9 cellular contexts compared by ENCODE assay signal in genomic region chr2:209423562-209424541, GRCh38. TPM values are rescaled to one million over a fixed set of nuclear protein-coding genes. Genes with fewer than 3 reads are reported as not detected.
A peak's percentile ranks its signal among the peaks of the same experiment; 100 is the strongest.
DNase-seq lines count a peak whose midpoint lies in the region; ATAC-seq lines count a peak whose summit lies in the region.
"Had no signal": no experiment of that assay in that cellular context is flagged by ENCODE, and none has a peak within 500 bp of the region (broad histone marks: within the 10 kb centered on the region; RNA-seq: fewer than 3 reads in every experiment).

A gene with protein sequence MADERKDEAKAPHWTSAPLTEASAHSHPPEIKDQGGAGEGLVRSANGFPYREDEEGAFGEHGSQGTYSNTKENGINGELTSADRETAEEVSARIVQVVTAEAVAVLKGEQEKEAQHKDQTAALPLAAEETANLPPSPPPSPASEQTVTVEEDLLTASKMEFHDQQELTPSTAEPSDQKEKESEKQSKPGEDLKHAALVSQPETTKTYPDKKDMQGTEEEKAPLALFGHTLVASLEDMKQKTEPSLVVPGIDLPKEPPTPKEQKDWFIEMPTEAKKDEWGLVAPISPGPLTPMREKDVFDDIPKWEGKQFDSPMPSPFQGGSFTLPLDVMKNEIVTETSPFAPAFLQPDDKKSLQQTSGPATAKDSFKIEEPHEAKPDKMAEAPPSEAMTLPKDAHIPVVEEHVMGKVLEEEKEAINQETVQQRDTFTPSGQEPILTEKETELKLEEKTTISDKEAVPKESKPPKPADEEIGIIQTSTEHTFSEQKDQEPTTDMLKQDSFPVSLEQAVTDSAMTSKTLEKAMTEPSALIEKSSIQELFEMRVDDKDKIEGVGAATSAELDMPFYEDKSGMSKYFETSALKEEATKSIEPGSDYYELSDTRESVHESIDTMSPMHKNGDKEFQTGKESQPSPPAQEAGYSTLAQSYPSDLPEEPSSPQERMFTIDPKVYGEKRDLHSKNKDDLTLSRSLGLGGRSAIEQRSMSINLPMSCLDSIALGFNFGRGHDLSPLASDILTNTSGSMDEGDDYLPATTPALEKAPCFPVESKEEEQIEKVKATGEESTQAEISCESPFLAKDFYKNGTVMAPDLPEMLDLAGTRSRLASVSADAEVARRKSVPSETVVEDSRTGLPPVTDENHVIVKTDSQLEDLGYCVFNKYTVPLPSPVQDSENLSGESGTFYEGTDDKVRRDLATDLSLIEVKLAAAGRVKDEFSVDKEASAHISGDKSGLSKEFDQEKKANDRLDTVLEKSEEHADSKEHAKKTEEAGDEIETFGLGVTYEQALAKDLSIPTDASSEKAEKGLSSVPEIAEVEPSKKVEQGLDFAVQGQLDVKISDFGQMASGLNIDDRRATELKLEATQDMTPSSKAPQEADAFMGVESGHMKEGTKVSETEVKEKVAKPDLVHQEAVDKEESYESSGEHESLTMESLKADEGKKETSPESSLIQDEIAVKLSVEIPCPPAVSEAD (N-terminal part only) (plus strand): TSS chr2:209424047. CDS start chr2:209653171, 229,124 bp downstream.

- POLR2A ChIA-PET in activated CD8-positive, alpha-beta T cell treated with anti-CD3 and anti-CD28 coated beads, Interleukin-2, amount 10 ng/mL, durations not matched to agents 7 days and 5 days (lab: Charles Lee) = no interaction called here

- no peaks in the 10 kb centered on the region for H3K9me3 Mint-ChIP-seq in activated CD8-positive, alpha-beta T cell treated with anti-CD3 and anti-CD28 coated beads, Interleukin-2, amount 10 ng/mL, durations not matched to agents 7 days and 5 days (ENCODE audit: insufficient read depth)

- H3K36me3 Mint-ChIP-seq in activated CD8-positive, alpha-beta T cell treated with anti-CD3 and anti-CD28 coated beads, Interleukin-2, amount 10 ng/mL, durations not matched to agents 7 days and 5 days (ENCODE audit: low read depth) = no peaks in the 10 kb centered on the region

- ATAC-seq in GM19438 (IDR thresholded peaks at IDR 0.05; ENCODE audit: low read depth, unreplicated experiment) (peak; percentile 96), HG03521 (IDR thresholded peaks at IDR 0.05; ENCODE audit: unreplicated experiment) (peak; percentile 98)
- peak; percentile 98 for ATAC-seq in activated CD8-positive, alpha-beta T cell treated with anti-CD3 and anti-CD28 coated beads, Interleukin-2, amount 10 ng/mL, durations not matched to agents 7 days and 5 days

- CTCF ChIA-PET in activated CD8-positive, alpha-beta T cell treated with anti-CD3 and anti-CD28 coated beads, Interleukin-2, amount 10 ng/mL, durations not matched to agents 7 days and 5 days (lab: Charles Lee) = interaction anchor here (1.4 to 2.2 kb wide), 4 partner anchors 41 to 155 kb away, joined by 3 to 9 read pairs (median 6); no protein-coding TSS in a partner anchor

- peaks cover 13% of the 10 kb centered on the region for H3K4me1 Mint-ChIP-seq in activated CD8-positive, alpha-beta T cell treated with anti-CD3 and anti-CD28 coated beads, Interleukin-2, amount 10 ng/mL, durations not matched to agents 7 days and 5 days (ENCODE audit: low read depth)

- H3K27ac Mint-ChIP-seq in activated CD8-positive, alpha-beta T cell treated with anti-CD3 and anti-CD28 coated beads, Interleukin-2, amount 10 ng/mL, durations not matched to agents 7 days and 5 days = no peak within 1 kb of the TSS

- peak within 1 kb of the TSS; percentile 64 for H3K4me3 Mint-ChIP-seq in activated CD8-positive, alpha-beta T cell treated with anti-CD3 and anti-CD28 coated beads, Interleukin-2, amount 10 ng/mL, durations not matched to agents 7 days and 5 days

- peak in 13 of 14 donors; percentile 30 to 87 (median 76) for DNase-seq in C1 segment of cervical spinal cord (lab: John Stamatoyannopoulos, UW)
- DNase-seq in NCI-H526 (lab: John Stamatoyannopoulos, UW) = peak; percentile 60 to 93
- peak; percentile 70 for DNase-seq in activated CD8-positive, alpha-beta T cell treated with anti-CD3 and anti-CD28 coated beads, Interleukin-2, amount 10 ng/mL, durations not matched to agents 7 days and 5 days
- DNase-seq in effector CD4-positive, alpha-beta T cell = peak; percentile 8
- peak; percentile 78 to 92 for DNase-seq in lung microvascular endothelial cell (ENCODE audit: low read depth in 2 of 2)
- peak; percentile 17 to 67 (median 48) for DNase-seq in stimulated activated CD4-positive, alpha-beta T cell treated with anti-CD3 and anti-CD28 coated beads, TNF-alpha, amount 100 ng/mL, for 24 hours (ENCODE audit: low read depth in 3 of 3)

- peaks cover 20% of the 10 kb centered on the region for H3K27me3 Mint-ChIP-seq in activated CD8-positive, alpha-beta T cell treated with anti-CD3 and anti-CD28 coated beads, Interleukin-2, amount 10 ng/mL, durations not matched to agents 7 days and 5 days (ENCODE audit: low read depth)

RNA-seq across cellular contexts. Expression of the gene that starts here (rescaled TPM):
- total RNA-seq in activated CD8-positive, alpha-beta T cell treated with anti-CD3 and anti-CD28 coated beads, Interleukin-2, amount 10 ng/mL, durations not matched to agents 7 days and 5 days = not detected
- 0.79 and 8.1 TPM in 2 replicates for total RNA-seq in lung microvascular endothelial cell
- total RNA-seq: T-helper 1 cell treated with Interleukin-12 subunit alpha and Interleukin-12 subunit beta and Interleukin-4 antibody, amounts not matched to agents 30 ng/mL and 1 ng/mL, for 36 hours had no signal

Comparison
In these comparisons a context has a peak if more than half of its experiments do, and no peak if none do; other contexts are left out.
1. Peak in every context shown above with its lines: DNase-seq and ATAC-seq.
2. Peak in DNase-seq and ATAC-seq in activated CD8-positive, alpha-beta T cell treated with anti-CD3 and anti-CD28 coated beads, Interleukin-2, amount 10 ng/mL, durations not matched to agents 7 days and 5 days; RNA of the gene not detected or under 1 TPM.
3. DNase-seq: peak in every context shown above with its lines; median percentile 85 in lung microvascular endothelial cell; 76 in NCI-H526; 76 in C1 segment of cervical spinal cord; 70 in activated CD8-positive, alpha-beta T cell treated with anti-CD3 and anti-CD28 coated beads, Interleukin-2, amount 10 ng/mL, durations not matched to agents 7 days and 5 days; 48 in stimulated activated CD4-positive, alpha-beta T cell treated with anti-CD3 and anti-CD28 coated beads, TNF-alpha, amount 100 ng/mL, for 24 hours; 8 in effector CD4-positive, alpha-beta T cell.